In the genomic region with DNA sequence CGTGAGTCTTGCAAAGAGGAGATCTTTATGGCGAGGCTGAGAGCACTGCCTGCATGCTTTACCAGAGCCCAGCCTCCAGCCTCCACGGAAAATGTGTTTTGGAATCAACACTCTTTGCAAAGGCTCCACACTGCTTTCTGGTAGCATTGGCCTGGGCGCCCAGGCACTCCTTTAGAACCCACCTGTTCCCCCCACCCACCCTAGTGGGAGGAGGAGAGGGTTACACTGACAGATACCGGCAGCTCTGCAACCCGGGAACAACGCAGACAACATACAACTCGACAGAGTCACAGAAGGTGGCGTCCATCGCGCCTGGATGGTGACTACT, we compare ENCODE assay signal across 18 cellular contexts. TPM values are rescaled to one million over a fixed set of nuclear protein-coding genes. Genes with fewer than 3 reads are reported as not detected.
DNase-seq lines count a peak whose midpoint lies in the region; ATAC-seq and TF ChIP-seq lines count a peak whose summit lies in the region.
"Had no signal": no experiment of that assay in that cellular context is flagged by ENCODE, and none has a peak within 500 bp of the region (broad histone marks: within the 10 kb centered on the region; RNA-seq: fewer than 3 reads in every experiment).

No MANE protein-coding gene starts in this region.

- H3K36me3 ChIP-seq in OCI-LY3 (replicated peaks; ENCODE audit: low read depth, low read length) = no peaks in the 10 kb centered on the region
- no peaks in the 10 kb centered on the region for H3K36me3 ChIP-seq in smooth muscle cell (ENCODE audit: low read depth)
- H3K36me3 ChIP-seq: brain microvascular endothelial cell, transverse colon had no signal

- peaks cover 12% of the 10 kb centered on the region for H3K79me2 ChIP-seq in OCI-LY3 (ENCODE audit: low read length)
- H3K79me2 ChIP-seq in smooth muscle cell (ENCODE audit: low read depth) = no peaks in the 10 kb centered on the region
- no peaks in the 10 kb centered on the region for H3K79me2 ChIP-seq in H9 (ENCODE audit: insufficient read depth, low read length)

- H3K4me2 ChIP-seq in OCI-LY3 (ENCODE audit: low read length) = peak overlapping the region; percentile 31
- H3K4me2 ChIP-seq in smooth muscle cell = no peak overlapping the region
- H3K4me2 ChIP-seq in H9 (ENCODE audit: insufficient read depth, insufficient read length, low read length) = no peak overlapping the region

- H3K36me3 Mint-ChIP-seq in H9 (ENCODE audit: insufficient read depth in 1 of 3, low read depth in 3 of 3) = no peaks in the 10 kb centered on the region
- H3K36me3 Mint-ChIP-seq: natural killer cell had no signal

- H3K4me3 ChIP-seq in OCI-LY3 (ENCODE audit: low read length) (peak overlapping the region; percentile 8; the same call in 1 of the 2 replicates), smooth muscle cell (no peak overlapping the region)
- H3K4me3 ChIP-seq: SK-N-MC, transverse colon had no signal

- no peak overlapping the region for H4K8ac ChIP-seq in H9 (replicated peaks; ENCODE audit: insufficient read length, low read depth, low read length)

- no peak overlapping the region for H2AK5ac ChIP-seq in H9 (ENCODE audit: insufficient read length, low read length)

- H3K4me1 Mint-ChIP-seq in H9 = peaks cover 35 to 46% of the 10 kb centered on the region in 2 experiments
- H3K4me1 Mint-ChIP-seq: natural killer cell had no signal

- peaks cover 3% of the 10 kb centered on the region for H3K23me2 ChIP-seq in H9 (ENCODE audit: insufficient read length, low read depth, low read length, poor library complexity, severe bottlenecking)

- peak overlapping the region in 1 of 2 experiments; percentile 53; a peak in 1 of 5 replicates for H3K4me3 Mint-ChIP-seq in H9
- H3K4me3 Mint-ChIP-seq: activated naive CD4-positive, alpha-beta T cell treated with anti-CD3 and anti-CD28 coated beads for 36 hours; HFFc6; natural killer cell had no signal

- H3K4ac ChIP-seq in H9 (ENCODE audit: low read depth, low read length) = no peak overlapping the region

- H4K20me1 ChIP-seq in OCI-LY3 (ENCODE audit: insufficient read depth, low read length) = no peaks in the 10 kb centered on the region
- no peaks in the 10 kb centered on the region for H4K20me1 ChIP-seq in smooth muscle cell (ENCODE audit: low read depth)
- no peaks in the 10 kb centered on the region for H4K20me1 ChIP-seq in H9 (ENCODE audit: control insufficient read depth, insufficient read depth, insufficient read length)

- H2BK20ac ChIP-seq in H9 (ENCODE audit: low read depth, low read length, poor library complexity, severe bottlenecking) = no peak overlapping the region

- no peak overlapping the region for H3K56ac ChIP-seq in H9 (ENCODE audit: insufficient read length, low read depth, low read length)

- H3K4me1 ChIP-seq in OCI-LY3 (ENCODE audit: low read length) (peaks cover 22% of the 10 kb centered on the region), smooth muscle cell (ENCODE audit: low read depth) (peaks cover 4% of the 10 kb centered on the region), H9 (ENCODE audit: insufficient read depth, low read length) (peaks cover 7% of the 10 kb centered on the region; the same call in 1 of the 2 replicates)

- H2BK5ac ChIP-seq in H9 (ENCODE audit: insufficient read length, low read length) = no peak overlapping the region

- WGBS in smooth muscle cell (ENCODE audit: low lambda C conversion rate) = 16% methylated on average over 10 of the region's 11 CpGs
- no CpG with 5 or more reads among the region's 11 CpGs for WGBS in H9 (ENCODE audit: extremely low coverage, insufficient read length, low lambda C conversion rate)

- no peak overlapping the region for H3K27ac Mint-ChIP-seq in H9
- H3K27ac Mint-ChIP-seq: activated naive CD4-positive, alpha-beta T cell treated with anti-CD3 and anti-CD28 coated beads for 36 hours; HFFc6; natural killer cell had no signal

- no peaks in the 10 kb centered on the region for H3K9me3 ChIP-seq in OCI-LY3 (ENCODE audit: insufficient read depth, low read length)
- no peaks in the 10 kb centered on the region for H3K9me3 ChIP-seq in smooth muscle cell (replicated peaks; ENCODE audit: low read depth)
- H3K9me3 ChIP-seq in H9 (ENCODE audit: control insufficient read depth, low read depth, low read length) = no peaks in the 10 kb centered on the region
- H3K9me3 ChIP-seq: transverse colon had no signal

- H3K14ac ChIP-seq in H9 (ENCODE audit: insufficient read depth, low read length) = no peak overlapping the region

- no peaks in the 10 kb centered on the region for H3K79me1 ChIP-seq in H9 (ENCODE audit: insufficient read depth, low read depth, low read length, poor library complexity, severe bottlenecking)

- TF ChIP-seq CTCF in OCI-LY3 (IDR thresholded peaks at IDR 0.05; ENCODE audit: low read depth, low read length) (no peak), smooth muscle cell (IDR thresholded peaks at IDR 0.05; ENCODE audit: borderline replicate concordance, insufficient read depth, poor library complexity, severe bottlenecking) (no peak), H9 (conservative IDR thresholded peaks at IDR 0.05) (no peak)

- ATAC-seq in GM18498 (IDR thresholded peaks at IDR 0.05; ENCODE audit: unreplicated experiment) (peak; percentile 6), GM19372 (IDR thresholded peaks at IDR 0.05; ENCODE audit: low read depth, unreplicated experiment) (peak; percentile 6), HG02885 (IDR thresholded peaks at IDR 0.05; ENCODE audit: poor library complexity, unreplicated experiment) (peak; percentile 8)
- ATAC-seq: natural killer cell had no signal

- no peak overlapping the region for H3K18ac ChIP-seq in H9 (ENCODE audit: insufficient read length, low read depth, low read length)

- no peak overlapping the region for H2BK15ac ChIP-seq in H9 (ENCODE audit: low read depth, low read length)

- no peak overlapping the region for H2BK12ac ChIP-seq in H9 (ENCODE audit: insufficient read length, low read depth, low read length)

- no peaks in the 10 kb centered on the region for H3K27me3 ChIP-seq in OCI-LY3 (ENCODE audit: low read depth, low read length)
- peaks cover 100% of the 10 kb centered on the region for H3K27me3 ChIP-seq in smooth muscle cell (ENCODE audit: low read depth)
- H3K27me3 ChIP-seq in H9 (ENCODE audit: insufficient read depth, low read length) = peaks cover 95% of the 10 kb centered on the region

- peaks cover 100% of the 10 kb centered on the region for H3K27me3 Mint-ChIP-seq in H9 (ENCODE audit: low read depth)

- no peak overlapping the region for H2BK120ac ChIP-seq in H9 (ENCODE audit: low read depth, low read length, poor library complexity, severe bottlenecking)

- no peak overlapping the region for H3T11ph ChIP-seq in H9 (ENCODE audit: low read length)

- no peak overlapping the region for H4K5ac ChIP-seq in H9 (ENCODE audit: insufficient read length, low read depth, low read length)

- peaks cover 2 to 10% of the 10 kb centered on the region in 2 experiments; a peak in 3 of 5 replicates for H3K9me3 Mint-ChIP-seq in H9
- H3K9me3 Mint-ChIP-seq: activated naive CD4-positive, alpha-beta T cell treated with anti-CD3 and anti-CD28 coated beads for 36 hours; HFFc6; natural killer cell had no signal

- H4K91ac ChIP-seq in H9 (ENCODE audit: insufficient read length, low read depth, low read length) = no peak overlapping the region

- H2AFZ ChIP-seq in OCI-LY3 (ENCODE audit: low read depth, low read length) (no peak overlapping the region), smooth muscle cell (ENCODE audit: low read depth) (no peak overlapping the region), H9 (ENCODE audit: low read length) (no peak overlapping the region)

- H3K9ac ChIP-seq in OCI-LY3 (ENCODE audit: low read length) (no peak overlapping the region), smooth muscle cell (ENCODE audit: low read depth) (no peak overlapping the region), H9 (ENCODE audit: extremely low read depth, insufficient read length, low read length) (no peak overlapping the region)

- DNase-seq in NCI-H146 treated with DMSO at 0.1 percent for 48 hours (lab: John Stamatoyannopoulos, UW; ENCODE audit: unreplicated experiment) (no peak), smooth muscle cell (lab: John Stamatoyannopoulos, UW; ENCODE audit: unreplicated experiment) (no peak), H9 (no peak), NCI-H187 treated with DMSO at 0.1 percent for 48 hours (lab: John Stamatoyannopoulos, UW) (no peak)
- DNase-seq: brain microvascular endothelial cell; effector CD8-positive, alpha-beta T cell; HFFc6; natural killer cell; NCI-H2171 treated with DMSO at 0.1 percent for 48 hours; transverse colon had no signal

- H3F3A ChIP-seq in smooth muscle cell (ENCODE audit: low read depth) = no peaks in the 10 kb centered on the region

- H3K23ac ChIP-seq in H9 (ENCODE audit: insufficient read length, low read depth, low read length) = no peak overlapping the region

- H3K27ac ChIP-seq in OCI-LY3 (ENCODE audit: low read length) = no peak overlapping the region
- no peak overlapping the region for H3K27ac ChIP-seq in smooth muscle cell (ENCODE audit: low read depth)
- H3K27ac ChIP-seq in H9 (ENCODE audit: insufficient read length, low read depth, low read length) = no peak overlapping the region
- H3K27ac ChIP-seq: brain microvascular endothelial cell, SK-N-MC, transverse colon had no signal

RNA-seq across cellular contexts. Expression of gene MNX1, which starts 5.5 kb away (rescaled TPM):
- not detected in 2 replicates for total RNA-seq in smooth muscle cell
- polyA plus RNA-seq in smooth muscle cell = not detected in 2 replicates
- 0.20 TPM in 1 of 2 replicates, not detected in the other for total RNA-seq in H9 (2021)
- total RNA-seq: activated CD8-positive, alpha-beta memory T cell treated with anti-CD3 and anti-CD28 coated beads for 36 hours; HFFc6; M059J; natural killer cell had no signal
